In the genomic region with DNA sequence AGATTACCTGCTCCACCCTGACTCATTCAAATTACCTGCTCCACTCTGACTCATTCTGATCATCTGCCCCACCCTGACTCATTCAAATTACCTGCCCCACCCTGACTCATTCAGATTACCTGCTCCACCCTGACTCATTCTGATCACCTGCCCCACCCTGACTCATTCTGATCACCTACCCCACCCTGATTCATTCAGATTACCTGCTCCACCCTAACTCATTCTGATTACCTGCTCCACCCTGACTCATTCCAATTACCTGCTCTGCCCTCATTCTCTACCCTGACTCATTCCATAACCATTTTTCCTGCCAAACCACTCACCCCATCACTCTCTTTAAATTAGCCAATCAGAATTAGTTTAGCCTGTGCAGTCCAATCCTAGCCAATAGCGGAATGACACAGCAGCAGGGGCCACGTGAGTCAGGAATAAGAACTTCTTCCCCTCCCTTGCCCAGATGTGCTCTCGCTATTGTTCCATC, we compare ENCODE assay signal across 17 cellular contexts. TPM values are rescaled to one million over a fixed set of nuclear protein-coding genes. Genes with fewer than 3 reads are reported as not detected.
A peak's percentile ranks its signal among the peaks of the same experiment; 100 is the strongest.
DNase-seq lines count a peak whose midpoint lies in the region; ATAC-seq, FAIRE-seq and TF ChIP-seq lines count a peak whose summit lies in the region.
"Had no signal": no experiment of that assay in that cellular context is flagged by ENCODE, and none has a peak within 500 bp of the region (broad histone marks: within the 10 kb centered on the region; RNA-seq: fewer than 3 reads in every experiment).

No MANE protein-coding gene starts in this region.

- H3K36me3 Mint-ChIP-seq in astrocyte (ENCODE audit: low read depth, unreplicated experiment): no peaks in the 10 kb centered on the region
- H3K36me3 Mint-ChIP-seq: activated CD8-positive, alpha-beta memory T cell treated with anti-CD3 and anti-CD28 coated beads, Interleukin-2, amount 10 ng/mL, durations not matched to agents 7 days and 5 days had no signal

- peak; percentile 5 for DNase-seq in Daoy (ENCODE audit: low read depth)
- DNase-seq in HT1080 (ENCODE audit: low read depth): peak; percentile 89
- DNase-seq in astrocyte (ENCODE audit: low read depth): peak; percentile 1
- peak; percentile 82 for DNase-seq in kidney tubule cell (ENCODE audit: low spot score)
- DNase-seq in NCI-H2081 treated with DMSO at 0.1 percent for 48 hours (lab: John Stamatoyannopoulos, UW): no peak
- DNase-seq: activated CD8-positive, alpha-beta memory T cell treated with anti-CD3 and anti-CD28 coated beads, Interleukin-2, amount 10 ng/mL, durations not matched to agents 7 days and 5 days; activated naive CD8-positive, alpha-beta T cell treated with anti-CD3 and anti-CD28 coated beads for 36 hours; DMS79 treated with DMSO at 0.1 percent for 48 hours; effector memory CD8-positive, alpha-beta T cell; KBM-7; kidney; NCI-H1105 treated with DMSO at 0.1 percent for 48 hours had no signal

- no peaks in the 10 kb centered on the region for H3K4me1 ChIP-seq in astrocyte (ENCODE audit: insufficient read depth, low read length)

- H2AFZ ChIP-seq in astrocyte (ENCODE audit: low read depth, low read length): no peak overlapping the region

- H3K27me3 Mint-ChIP-seq in astrocyte (ENCODE audit: low read depth, unreplicated experiment): no peaks in the 10 kb centered on the region

- H3K9me3 ChIP-seq in astrocyte (ENCODE audit: insufficient read depth, low read depth, low read length): no peaks in the 10 kb centered on the region

- H3K9ac ChIP-seq in astrocyte (ENCODE audit: low read length): no peak overlapping the region

- TF ChIP-seq CTCF in astrocyte (IDR thresholded peaks at IDR 0.05; ENCODE audit: insufficient read depth, low read depth, low read length): no peak

- peaks cover 27% of the 10 kb centered on the region for H3K9me3 Mint-ChIP-seq in astrocyte (ENCODE audit: unreplicated experiment)

- no peak overlapping the region for H3K27ac Mint-ChIP-seq in astrocyte (ENCODE audit: unreplicated experiment)
- H3K27ac Mint-ChIP-seq: activated CD8-positive, alpha-beta memory T cell treated with anti-CD3 and anti-CD28 coated beads, Interleukin-2, amount 10 ng/mL, durations not matched to agents 7 days and 5 days; activated naive CD8-positive, alpha-beta T cell treated with anti-CD3 and anti-CD28 coated beads for 36 hours; effector memory CD8-positive, alpha-beta T cell had no signal

- H3K79me2 ChIP-seq in astrocyte (ENCODE audit: insufficient read depth, low read length): no peaks in the 10 kb centered on the region

- no peak overlapping the region for H3K27ac ChIP-seq in astrocyte (ENCODE audit: low read depth, low read length)
- H3K27ac ChIP-seq: C4-2B had no signal

- no peaks in the 10 kb centered on the region for H3K27me3 ChIP-seq in astrocyte (ENCODE audit: insufficient read depth, low read length)

- no peak for ATAC-seq in HG02763 (IDR thresholded peaks at IDR 0.05; ENCODE audit: unreplicated experiment)
- ATAC-seq in HG03521 (IDR thresholded peaks at IDR 0.05; ENCODE audit: unreplicated experiment): no peak
- ATAC-seq: activated CD8-positive, alpha-beta memory T cell treated with anti-CD3 and anti-CD28 coated beads, Interleukin-2, amount 10 ng/mL, durations not matched to agents 7 days and 5 days; effector memory CD8-positive, alpha-beta T cell had no signal

- H3K4me3 Mint-ChIP-seq in astrocyte (ENCODE audit: unreplicated experiment): no peak overlapping the region
- H3K4me3 Mint-ChIP-seq: activated CD8-positive, alpha-beta memory T cell treated with anti-CD3 and anti-CD28 coated beads, Interleukin-2, amount 10 ng/mL, durations not matched to agents 7 days and 5 days; activated naive CD8-positive, alpha-beta T cell treated with anti-CD3 and anti-CD28 coated beads for 36 hours; effector memory CD8-positive, alpha-beta T cell had no signal

- no peak overlapping the region for H3K4me3 ChIP-seq in astrocyte (ENCODE audit: insufficient read depth, low read depth, low read length)

- no peaks in the 10 kb centered on the region for H3K4me1 Mint-ChIP-seq in astrocyte (ENCODE audit: low read depth, unreplicated experiment)

- H3K4me2 ChIP-seq in astrocyte (ENCODE audit: low read length): no peak overlapping the region

- FAIRE-seq in astrocyte (lab: Jason Lieb, UNC): no peak

- no peaks in the 10 kb centered on the region for H4K20me1 ChIP-seq in astrocyte (ENCODE audit: insufficient read depth, low read length)

- no peaks in the 10 kb centered on the region for H3K36me3 ChIP-seq in astrocyte (ENCODE audit: insufficient read depth, low read length)

RNA-seq across cellular contexts. Expression of a gene that starts 26.2 kb away (rescaled TPM):
- total RNA-seq in Daoy (2014; rRNA removed; shearing (Covaris generic)): 0.06 and 4.3 TPM in 2 replicates
- 0.31 and 0.33 TPM in 2 replicates for total RNA-seq in HT1080 (2014; rRNA removed; shearing (Covaris generic))
- polyA plus RNA-seq in HT1080 (2015; cell fraction: cytosol; rRNA removed): 0.21 and 0.22 TPM in 2 replicates
- 0.68 and 0.99 TPM in 2 replicates for polyA plus RNA-seq in HT1080 (2015; cell fraction: nucleus; rRNA removed)
- 0.46 and 0.68 TPM in 2 replicates for total RNA-seq in astrocyte
- total RNA-seq: mononuclear cell, skeletal muscle tissue had no signal

RNA-seq across cellular contexts. Expression of a gene that starts 41.2 kb away (rescaled TPM):
- total RNA-seq in Daoy (2014; rRNA removed; shearing (Covaris generic)): 41.0 and 50.5 TPM in 2 replicates
- 109 and 124 TPM in 2 replicates for total RNA-seq in HT1080 (2014; rRNA removed; shearing (Covaris generic))
- 74.6 and 80.1 TPM in 2 replicates for polyA plus RNA-seq in HT1080 (2015; cell fraction: cytosol; rRNA removed)
- polyA plus RNA-seq in HT1080 (2015; cell fraction: nucleus; rRNA removed): 188 and 230 TPM in 2 replicates
- 62.8 and 74.4 TPM in 2 replicates for total RNA-seq in astrocyte

RNA-seq across cellular contexts. Expression of a gene that starts 45.2 kb away (rescaled TPM):
- total RNA-seq in Daoy (2014; rRNA removed; shearing (Covaris generic)): 2.8 and 3.1 TPM in 2 replicates
- total RNA-seq in HT1080 (2014; rRNA removed; shearing (Covaris generic)): 12.8 and 16.2 TPM in 2 replicates
- 9.3 and 9.6 TPM in 2 replicates for polyA plus RNA-seq in HT1080 (2015; cell fraction: cytosol; rRNA removed)
- 5.9 and 9.5 TPM in 2 replicates for polyA plus RNA-seq in HT1080 (2015; cell fraction: nucleus; rRNA removed)
- 7.2 and 8.3 TPM in 2 replicates for total RNA-seq in astrocyte

RNA-seq across cellular contexts. Expression of a gene that starts 47.4 kb away (rescaled TPM):
- 35.6 and 36.1 TPM in 2 replicates for total RNA-seq in Daoy (2014; rRNA removed; shearing (Covaris generic))
- 101 and 118 TPM in 2 replicates for total RNA-seq in HT1080 (2014; rRNA removed; shearing (Covaris generic))
- polyA plus RNA-seq in HT1080 (2015; cell fraction: cytosol; rRNA removed): 81.2 and 82.8 TPM in 2 replicates
- polyA plus RNA-seq in HT1080 (2015; cell fraction: nucleus; rRNA removed): 314 and 330 TPM in 2 replicates
- total RNA-seq in astrocyte: 46.3 and 50.6 TPM in 2 replicates
